ENCODE assay signal across 1 cellular context in the genomic region with DNA sequence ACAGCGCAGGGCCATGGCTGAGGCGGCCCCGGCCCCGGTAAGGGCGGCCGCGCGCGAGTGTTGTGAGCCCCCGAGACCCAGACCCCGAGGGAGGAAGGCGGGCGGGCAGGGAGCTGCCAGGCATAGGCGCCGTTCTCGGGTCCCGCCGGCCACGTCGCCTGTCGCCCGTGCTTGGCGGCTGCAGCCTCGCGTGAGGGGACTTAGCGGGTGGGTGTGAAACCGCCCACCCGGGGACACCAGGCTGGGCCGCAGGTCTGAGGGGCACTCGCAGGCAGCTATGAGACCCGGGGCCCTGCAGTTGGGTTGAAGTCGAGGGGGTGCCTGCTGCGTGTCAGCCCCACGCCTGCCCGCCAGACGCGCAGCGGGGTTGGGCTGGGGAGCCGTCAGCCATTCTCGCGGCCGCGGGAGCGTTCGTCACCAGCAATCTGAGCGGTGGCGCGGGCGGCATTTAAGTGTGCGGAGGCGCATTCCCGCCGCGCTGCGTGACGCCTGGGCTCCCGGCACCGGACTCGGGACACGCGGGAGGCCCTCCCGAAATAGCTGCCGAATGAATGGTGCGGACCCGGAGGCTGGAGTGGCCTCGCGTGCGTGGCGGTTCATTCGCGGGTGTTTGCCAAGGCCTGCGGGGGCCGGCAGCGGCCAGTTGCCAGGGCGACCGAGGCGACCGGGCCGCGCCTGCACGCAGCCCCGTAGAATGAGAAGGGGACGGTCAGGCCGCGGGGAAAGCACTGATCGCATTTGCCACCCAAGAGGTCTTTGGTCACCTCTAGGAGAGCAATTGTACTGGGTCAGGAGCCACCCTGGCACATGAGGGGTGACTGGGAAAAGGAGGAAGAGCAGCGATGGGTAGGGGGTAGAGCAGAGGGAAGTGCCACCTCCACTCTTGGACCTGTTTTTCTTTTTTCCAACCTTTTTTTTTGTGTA.
TF ChIP-seq lines count a peak whose summit lies in the region.

No MANE protein-coding gene starts in this region.

TF ChIP-seq in HepG2, 621 proteins besides CTCF, POLR2A, EP300 and RAD21 (continued from another document and continues in another):
- TF ChIP-seq NRL (CRISPR knock-in tag; IDR thresholded peaks at IDR 0.05; ENCODE audit: borderline replicate concordance), result peak; percentile 2; the same call in 1 of the 2 replicates
- 0 out of 2 replicates have a peak, but pooled peaks have one; percentile 64 for TF ChIP-seq ZNF605 (CRISPR knock-in tag; IDR thresholded peaks at IDR 0.05)
- TF ChIP-seq SOX5 (CRISPR knock-in tag; IDR thresholded peaks at IDR 0.05; ENCODE audit: borderline replicate concordance), result no peak
- TF ChIP-seq SP5 (CRISPR knock-in tag; IDR thresholded peaks at IDR 0.05; ENCODE audit: borderline replicate concordance, low read depth), result no peak
- TF ChIP-seq CBX2 (IDR thresholded peaks at IDR 0.05; ENCODE audit: low read depth, low read length), result no peak
- TF ChIP-seq CBX2 (CRISPR knock-in tag; IDR thresholded peaks at IDR 0.05; ENCODE audit: low read depth), result no peak; the same call in 1 of the 2 replicates
- TF ChIP-seq NR2F2 (IDR thresholded peaks at IDR 0.05; ENCODE audit: borderline replicate concordance, low read depth), result no peak
- TF ChIP-seq, protein P1, sequence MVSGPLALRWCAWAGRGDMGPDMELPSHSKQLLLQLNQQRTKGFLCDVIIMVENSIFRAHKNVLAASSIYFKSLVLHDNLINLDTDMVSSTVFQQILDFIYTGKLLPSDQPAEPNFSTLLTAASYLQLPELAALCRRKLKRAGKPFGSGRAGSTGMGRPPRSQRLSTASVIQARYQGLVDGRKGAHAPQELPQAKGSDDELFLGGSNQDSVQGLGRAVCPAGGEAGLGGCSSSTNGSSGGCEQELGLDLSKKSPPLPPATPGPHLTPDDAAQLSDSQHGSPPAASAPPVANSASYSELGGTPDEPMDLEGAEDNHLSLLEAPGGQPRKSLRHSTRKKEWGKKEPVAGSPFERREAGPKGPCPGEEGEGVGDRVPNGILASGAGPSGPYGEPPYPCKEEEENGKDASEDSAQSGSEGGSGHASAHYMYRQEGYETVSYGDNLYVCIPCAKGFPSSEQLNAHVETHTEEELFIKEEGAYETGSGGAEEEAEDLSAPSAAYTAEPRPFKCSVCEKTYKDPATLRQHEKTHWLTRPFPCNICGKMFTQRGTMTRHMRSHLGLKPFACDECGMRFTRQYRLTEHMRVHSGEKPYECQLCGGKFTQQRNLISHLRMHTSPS (CRISPR knock-in tag; IDR thresholded peaks at IDR 0.05; ENCODE audit: low read depth), result peak; percentile 8; the same call in 1 of the 2 replicates
- TF ChIP-seq ZNF33A (CRISPR knock-in tag; IDR thresholded peaks at IDR 0.05; ENCODE audit: borderline replicate concordance), result no peak
- TF ChIP-seq SMARCC2 (IDR thresholded peaks at IDR 0.05), result no peak
- no peak for TF ChIP-seq ZNF878 (CRISPR knock-in tag; IDR thresholded peaks at IDR 0.05)
- 0 out of 2 replicates have a peak, but pooled peaks have one; percentile 36 for TF ChIP-seq FOXC1 (CRISPR knock-in tag; IDR thresholded peaks at IDR 0.05; ENCODE audit: borderline replicate concordance)
- TF ChIP-seq ZNF766 (CRISPR knock-in tag; IDR thresholded peaks at IDR 0.05; ENCODE audit: borderline replicate concordance), result no peak
- TF ChIP-seq IKZF4 (CRISPR knock-in tag; IDR thresholded peaks at IDR 0.05; ENCODE audit: borderline replicate concordance, low read depth, not compliant biosample characterization), result peak; percentile 8
- TF ChIP-seq, protein P2, sequence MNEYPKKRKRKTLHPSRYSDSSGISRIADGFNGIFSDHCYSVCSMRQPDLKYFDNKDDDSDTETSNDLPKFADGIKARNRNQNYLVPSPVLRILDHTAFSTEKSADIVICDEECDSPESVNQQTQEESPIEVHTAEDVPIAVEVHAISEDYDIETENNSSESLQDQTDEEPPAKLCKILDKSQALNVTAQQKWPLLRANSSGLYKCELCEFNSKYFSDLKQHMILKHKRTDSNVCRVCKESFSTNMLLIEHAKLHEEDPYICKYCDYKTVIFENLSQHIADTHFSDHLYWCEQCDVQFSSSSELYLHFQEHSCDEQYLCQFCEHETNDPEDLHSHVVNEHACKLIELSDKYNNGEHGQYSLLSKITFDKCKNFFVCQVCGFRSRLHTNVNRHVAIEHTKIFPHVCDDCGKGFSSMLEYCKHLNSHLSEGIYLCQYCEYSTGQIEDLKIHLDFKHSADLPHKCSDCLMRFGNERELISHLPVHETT (CRISPR knock-in tag; conservative IDR thresholded peaks at IDR 0.05), result no peak
- TF ChIP-seq, protein P3, sequence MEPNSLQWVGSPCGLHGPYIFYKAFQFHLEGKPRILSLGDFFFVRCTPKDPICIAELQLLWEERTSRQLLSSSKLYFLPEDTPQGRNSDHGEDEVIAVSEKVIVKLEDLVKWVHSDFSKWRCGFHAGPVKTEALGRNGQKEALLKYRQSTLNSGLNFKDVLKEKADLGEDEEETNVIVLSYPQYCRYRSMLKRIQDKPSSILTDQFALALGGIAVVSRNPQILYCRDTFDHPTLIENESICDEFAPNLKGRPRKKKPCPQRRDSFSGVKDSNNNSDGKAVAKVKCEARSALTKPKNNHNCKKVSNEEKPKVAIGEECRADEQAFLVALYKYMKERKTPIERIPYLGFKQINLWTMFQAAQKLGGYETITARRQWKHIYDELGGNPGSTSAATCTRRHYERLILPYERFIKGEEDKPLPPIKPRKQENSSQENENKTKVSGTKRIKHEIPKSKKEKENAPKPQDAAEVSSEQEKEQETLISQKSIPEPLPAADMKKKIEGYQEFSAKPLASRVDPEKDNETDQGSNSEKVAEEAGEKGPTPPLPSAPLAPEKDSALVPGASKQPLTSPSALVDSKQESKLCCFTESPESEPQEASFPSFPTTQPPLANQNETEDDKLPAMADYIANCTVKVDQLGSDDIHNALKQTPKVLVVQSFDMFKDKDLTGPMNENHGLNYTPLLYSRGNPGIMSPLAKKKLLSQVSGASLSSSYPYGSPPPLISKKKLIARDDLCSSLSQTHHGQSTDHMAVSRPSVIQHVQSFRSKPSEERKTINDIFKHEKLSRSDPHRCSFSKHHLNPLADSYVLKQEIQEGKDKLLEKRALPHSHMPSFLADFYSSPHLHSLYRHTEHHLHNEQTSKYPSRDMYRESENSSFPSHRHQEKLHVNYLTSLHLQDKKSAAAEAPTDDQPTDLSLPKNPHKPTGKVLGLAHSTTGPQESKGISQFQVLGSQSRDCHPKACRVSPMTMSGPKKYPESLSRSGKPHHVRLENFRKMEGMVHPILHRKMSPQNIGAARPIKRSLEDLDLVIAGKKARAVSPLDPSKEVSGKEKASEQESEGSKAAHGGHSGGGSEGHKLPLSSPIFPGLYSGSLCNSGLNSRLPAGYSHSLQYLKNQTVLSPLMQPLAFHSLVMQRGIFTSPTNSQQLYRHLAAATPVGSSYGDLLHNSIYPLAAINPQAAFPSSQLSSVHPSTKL (CRISPR knock-in tag; IDR thresholded peaks at IDR 0.05), result no peak; the same call in 1 of the 2 replicates
- no peak for TF ChIP-seq ZBTB20 (CRISPR knock-in tag; IDR thresholded peaks at IDR 0.05; ENCODE audit: borderline replicate concordance, low read depth)
- no peak for TF ChIP-seq HNRNPH1 (optimal IDR thresholded peaks at IDR 0.05; ENCODE audit: low read depth, low read length)
- no peak for TF ChIP-seq ZNF562 (CRISPR knock-in tag; IDR thresholded peaks at IDR 0.05; ENCODE audit: borderline replicate concordance)
- no peak for TF ChIP-seq SYNCRIP (IDR thresholded peaks at IDR 0.05; ENCODE audit: insufficient read depth, low read depth, low read length)
- 0 out of 2 replicates have a peak, but pooled peaks have one; percentile 2 for TF ChIP-seq HNRNPL (IDR thresholded peaks at IDR 0.05; ENCODE audit: low read depth, low read length)
- TF ChIP-seq TBX3 (IDR thresholded peaks at IDR 0.05; ENCODE audit: borderline replicate concordance), result no peak
- TF ChIP-seq TP53 (CRISPR knock-in tag; conservative IDR thresholded peaks at IDR 0.05), result no peak
- TF ChIP-seq, protein P4, sequence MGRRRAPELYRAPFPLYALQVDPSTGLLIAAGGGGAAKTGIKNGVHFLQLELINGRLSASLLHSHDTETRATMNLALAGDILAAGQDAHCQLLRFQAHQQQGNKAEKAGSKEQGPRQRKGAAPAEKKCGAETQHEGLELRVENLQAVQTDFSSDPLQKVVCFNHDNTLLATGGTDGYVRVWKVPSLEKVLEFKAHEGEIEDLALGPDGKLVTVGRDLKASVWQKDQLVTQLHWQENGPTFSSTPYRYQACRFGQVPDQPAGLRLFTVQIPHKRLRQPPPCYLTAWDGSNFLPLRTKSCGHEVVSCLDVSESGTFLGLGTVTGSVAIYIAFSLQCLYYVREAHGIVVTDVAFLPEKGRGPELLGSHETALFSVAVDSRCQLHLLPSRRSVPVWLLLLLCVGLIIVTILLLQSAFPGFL (CRISPR knock-in tag; IDR thresholded peaks at IDR 0.05), result no peak
- no peak for TF ChIP-seq REXO4 (CRISPR knock-in tag; IDR thresholded peaks at IDR 0.05; ENCODE audit: borderline replicate concordance)
- no peak for TF ChIP-seq ZBTB7A (CRISPR knock-in tag; IDR thresholded peaks at IDR 0.05)
- no peak for TF ChIP-seq SAFB2 (CRISPR knock-in tag; IDR thresholded peaks at IDR 0.05; ENCODE audit: borderline replicate concordance, low read depth)
- no peak for TF ChIP-seq ETV6 (CRISPR knock-in tag; conservative IDR thresholded peaks at IDR 0.05)
- TF ChIP-seq U2AF2 (IDR thresholded peaks at IDR 0.05; ENCODE audit: low read depth, low read length), result no peak
- TF ChIP-seq HNRNPUL1 (IDR thresholded peaks at IDR 0.05; ENCODE audit: low read depth, low read length), result no peak
- no peak; the same call in 1 of the 2 replicates for TF ChIP-seq ZSCAN31 (CRISPR knock-in tag; IDR thresholded peaks at IDR 0.05; ENCODE audit: low read depth)
- TF ChIP-seq NCOA5 (CRISPR knock-in tag; IDR thresholded peaks at IDR 0.05), result no peak
- peak; percentile 71; the same call in 1 of the 2 replicates for TF ChIP-seq ZBTB38 (CRISPR knock-in tag; IDR thresholded peaks at IDR 0.05)
- no peak for TF ChIP-seq MAFK (conservative IDR thresholded peaks at IDR 0.05 in 1 of 2, IDR thresholded peaks at IDR 0.05 in 1 of 2; ENCODE audit: low read length in 2 of 2)
- TF ChIP-seq, protein P5, sequence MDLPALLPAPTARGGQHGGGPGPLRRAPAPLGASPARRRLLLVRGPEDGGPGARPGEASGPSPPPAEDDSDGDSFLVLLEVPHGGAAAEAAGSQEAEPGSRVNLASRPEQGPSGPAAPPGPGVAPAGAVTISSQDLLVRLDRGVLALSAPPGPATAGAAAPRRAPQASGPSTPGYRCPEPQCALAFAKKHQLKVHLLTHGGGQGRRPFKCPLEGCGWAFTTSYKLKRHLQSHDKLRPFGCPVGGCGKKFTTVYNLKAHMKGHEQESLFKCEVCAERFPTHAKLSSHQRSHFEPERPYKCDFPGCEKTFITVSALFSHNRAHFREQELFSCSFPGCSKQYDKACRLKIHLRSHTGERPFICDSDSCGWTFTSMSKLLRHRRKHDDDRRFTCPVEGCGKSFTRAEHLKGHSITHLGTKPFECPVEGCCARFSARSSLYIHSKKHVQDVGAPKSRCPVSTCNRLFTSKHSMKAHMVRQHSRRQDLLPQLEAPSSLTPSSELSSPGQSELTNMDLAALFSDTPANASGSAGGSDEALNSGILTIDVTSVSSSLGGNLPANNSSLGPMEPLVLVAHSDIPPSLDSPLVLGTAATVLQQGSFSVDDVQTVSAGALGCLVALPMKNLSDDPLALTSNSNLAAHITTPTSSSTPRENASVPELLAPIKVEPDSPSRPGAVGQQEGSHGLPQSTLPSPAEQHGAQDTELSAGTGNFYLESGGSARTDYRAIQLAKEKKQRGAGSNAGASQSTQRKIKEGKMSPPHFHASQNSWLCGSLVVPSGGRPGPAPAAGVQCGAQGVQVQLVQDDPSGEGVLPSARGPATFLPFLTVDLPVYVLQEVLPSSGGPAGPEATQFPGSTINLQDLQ (CRISPR knock-in tag; IDR thresholded peaks at IDR 0.05), result peak; percentile 26; the same call in 1 of the 2 replicates
- TF ChIP-seq RBFOX2 (IDR thresholded peaks at IDR 0.05; ENCODE audit: low read depth, low read length), result peak; percentile 48
- TF ChIP-seq AGO1 (IDR thresholded peaks at IDR 0.05; ENCODE audit: low read depth, low read length, poor library complexity, severe bottlenecking), result no peak
- TF ChIP-seq FOXJ3 (CRISPR knock-in tag; IDR thresholded peaks at IDR 0.05; ENCODE audit: borderline replicate concordance), result no peak
- no peak for TF ChIP-seq ZFP90 (CRISPR knock-in tag; IDR thresholded peaks at IDR 0.05; ENCODE audit: borderline replicate concordance)
- no peak for TF ChIP-seq ZNF577 (CRISPR knock-in tag; IDR thresholded peaks at IDR 0.05; ENCODE audit: borderline replicate concordance, low read depth)
- TF ChIP-seq EEA1 (CRISPR knock-in tag; IDR thresholded peaks at IDR 0.05; ENCODE audit: borderline replicate concordance), result no peak; the same call in 1 of the 2 replicates
- TF ChIP-seq, protein P6, sequence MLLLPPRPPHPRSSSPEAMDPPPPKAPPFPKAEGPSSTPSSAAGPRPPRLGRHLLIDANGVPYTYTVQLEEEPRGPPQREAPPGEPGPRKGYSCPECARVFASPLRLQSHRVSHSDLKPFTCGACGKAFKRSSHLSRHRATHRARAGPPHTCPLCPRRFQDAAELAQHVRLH (CRISPR knock-in tag; IDR thresholded peaks at IDR 0.05; ENCODE audit: borderline replicate concordance, low read depth), result no peak
- peak; percentile 69; the same call in 1 of the 2 replicates for TF ChIP-seq ZNF709 (CRISPR knock-in tag; IDR thresholded peaks at IDR 0.05)
